10 cellular contexts compared by ENCODE assay signal in the genomic region with DNA sequence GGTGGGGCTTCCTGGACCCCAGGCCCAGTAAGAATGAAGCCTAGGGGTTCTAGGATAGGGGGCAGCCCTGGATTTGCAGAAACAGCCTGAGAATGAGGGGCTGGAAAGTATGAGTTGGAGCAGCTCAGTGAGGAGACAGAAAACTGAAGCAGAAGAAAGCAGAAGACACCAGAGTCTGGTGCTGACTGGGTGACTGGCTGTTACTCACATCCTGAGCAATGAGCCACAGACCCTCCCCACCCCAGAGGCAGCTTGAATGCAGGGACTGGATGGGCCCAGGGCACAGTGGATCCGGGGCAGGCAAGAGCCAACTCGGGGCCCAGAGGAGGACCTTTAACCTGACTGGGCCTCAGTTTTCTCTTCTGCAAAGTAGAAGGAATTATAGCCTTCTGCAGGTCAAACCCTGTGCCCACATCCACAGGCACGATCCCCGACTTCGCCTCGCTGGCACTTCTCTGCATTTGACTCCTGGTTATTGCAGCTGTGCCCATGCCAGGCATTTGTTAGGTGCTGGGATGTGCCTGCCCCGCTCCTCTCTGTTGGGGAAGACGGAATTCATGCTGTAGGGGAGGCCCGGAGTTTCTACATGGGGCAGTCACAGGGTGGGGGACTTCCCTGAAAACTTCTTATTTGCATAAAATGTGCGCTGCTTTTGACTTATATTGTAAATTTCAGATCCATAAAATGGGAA. TPM values are rescaled to one million over a fixed set of nuclear protein-coding genes. Genes with fewer than 3 reads are reported as not detected.
A peak's percentile ranks its signal among the peaks of the same experiment; 100 is the strongest.
DNase-seq lines count a peak whose midpoint lies in the region; ATAC-seq and TF ChIP-seq lines count a peak whose summit lies in the region.
"Had no signal": no experiment of that assay in that cellular context is flagged by ENCODE, and none has a peak within 500 bp of the region (broad histone marks: within the 10 kb centered on the region; RNA-seq: fewer than 3 reads in every experiment).

No MANE protein-coding gene starts in this region.

- H3K4me3 ChIP-seq in smooth muscle cell = no peak overlapping the region
- H3K4me3 ChIP-seq: A549, esophagus squamous epithelium had no signal

- no peaks in the 10 kb centered on the region for H3K36me3 ChIP-seq in smooth muscle cell (ENCODE audit: low read depth)

- H3K27me3 Mint-ChIP-seq in activated CD4-positive, alpha-beta T cell treated with anti-CD3 and anti-CD28 coated beads for 36 hours = no peaks in the 10 kb centered on the region
- no peaks in the 10 kb centered on the region for H3K27me3 Mint-ChIP-seq in activated CD4-positive, alpha-beta T cell treated with anti-CD3 and anti-CD28 coated beads, Interleukin-2, amount 10 ng/mL, durations not matched to agents 24 days and 14 days
- no peaks in the 10 kb centered on the region for H3K27me3 Mint-ChIP-seq in activated B cell treated with CpG ODN at 0.5 μM for 24 hours

- in situ Hi-C loops in KBM-7 (cut with MboI; ENCODE audit: low pct_unique_long_range_greater_than_20kb, low sequenced_read_pairs) = no loop called here

- DNase-seq in activated CD4-positive, alpha-beta T cell treated with anti-CD3 and anti-CD28 coated beads for 36 hours = peak; percentile 57
- no peak for DNase-seq in activated CD4-positive, alpha-beta T cell treated with anti-CD3 and anti-CD28 coated beads, Interleukin-2, amount 10 ng/mL, durations not matched to agents 24 days and 14 days
- DNase-seq in activated B cell treated with CpG ODN at 0.5 μM for 24 hours (no peak), smooth muscle cell (lab: John Stamatoyannopoulos, UW; ENCODE audit: unreplicated experiment) (no peak), KBM-7 (no peak), HEK293T (ENCODE audit: extremely low spot score) (no peak), retina (no peak)
- DNase-seq: esophagus squamous epithelium had no signal

- H3K9me3 Mint-ChIP-seq in activated CD4-positive, alpha-beta T cell treated with anti-CD3 and anti-CD28 coated beads for 36 hours (ENCODE audit: low read depth) = no peaks in the 10 kb centered on the region
- H3K9me3 Mint-ChIP-seq in activated CD4-positive, alpha-beta T cell treated with anti-CD3 and anti-CD28 coated beads, Interleukin-2, amount 10 ng/mL, durations not matched to agents 24 days and 14 days = no peaks in the 10 kb centered on the region
- no peaks in the 10 kb centered on the region for H3K9me3 Mint-ChIP-seq in activated B cell treated with CpG ODN at 0.5 μM for 24 hours

- no peaks in the 10 kb centered on the region for H3K36me3 Mint-ChIP-seq in activated CD4-positive, alpha-beta T cell treated with anti-CD3 and anti-CD28 coated beads for 36 hours (ENCODE audit: low read depth)
- H3K36me3 Mint-ChIP-seq in activated CD4-positive, alpha-beta T cell treated with anti-CD3 and anti-CD28 coated beads, Interleukin-2, amount 10 ng/mL, durations not matched to agents 24 days and 14 days (ENCODE audit: low read depth) = no peaks in the 10 kb centered on the region
- no peaks in the 10 kb centered on the region for H3K36me3 Mint-ChIP-seq in activated B cell treated with CpG ODN at 0.5 μM for 24 hours (ENCODE audit: low read depth)

- no peak overlapping the region for H3K9ac ChIP-seq in smooth muscle cell (ENCODE audit: low read depth)

- H3K4me1 Mint-ChIP-seq in activated CD4-positive, alpha-beta T cell treated with anti-CD3 and anti-CD28 coated beads for 36 hours = peaks cover 8% of the 10 kb centered on the region
- H3K4me1 Mint-ChIP-seq in activated CD4-positive, alpha-beta T cell treated with anti-CD3 and anti-CD28 coated beads, Interleukin-2, amount 10 ng/mL, durations not matched to agents 24 days and 14 days = no peaks in the 10 kb centered on the region
- peaks cover 16% of the 10 kb centered on the region for H3K4me1 Mint-ChIP-seq in activated B cell treated with CpG ODN at 0.5 μM for 24 hours

- POLR2A ChIA-PET in activated CD4-positive, alpha-beta T cell treated with anti-CD3 and anti-CD28 coated beads for 36 hours (lab: Charles Lee) = no interaction called here
- POLR2A ChIA-PET in activated B cell treated with CpG ODN at 0.5 μM for 24 hours (lab: Charles Lee) (no interaction called here), HEK293T (lab: Yijun Ruan, JAX) (no interaction called here)

- peak overlapping the region; percentile 19 for H3K27ac ChIP-seq in smooth muscle cell (ENCODE audit: low read depth)
- H3K27ac ChIP-seq: esophagus squamous epithelium had no signal

- H2AFZ ChIP-seq in smooth muscle cell (ENCODE audit: low read depth) = no peak overlapping the region

- no peaks in the 10 kb centered on the region for H3K27me3 ChIP-seq in smooth muscle cell (ENCODE audit: low read depth)
- H3K27me3 ChIP-seq: esophagus squamous epithelium had no signal

- peak overlapping the region; percentile 48 for H3K4me2 ChIP-seq in smooth muscle cell
- H3K4me2 ChIP-seq: A549 had no signal

- no peaks in the 10 kb centered on the region for H3K9me3 ChIP-seq in smooth muscle cell (replicated peaks; ENCODE audit: low read depth)
- H3K9me3 ChIP-seq: A549, esophagus squamous epithelium had no signal

- no peak overlapping the region for H3K27ac Mint-ChIP-seq in activated CD4-positive, alpha-beta T cell treated with anti-CD3 and anti-CD28 coated beads for 36 hours
- H3K27ac Mint-ChIP-seq in activated CD4-positive, alpha-beta T cell treated with anti-CD3 and anti-CD28 coated beads, Interleukin-2, amount 10 ng/mL, durations not matched to agents 24 days and 14 days = no peak overlapping the region
- H3K27ac Mint-ChIP-seq in activated B cell treated with CpG ODN at 0.5 μM for 24 hours = peak overlapping the region; percentile 15

- no peaks in the 10 kb centered on the region for H4K20me1 ChIP-seq in smooth muscle cell (ENCODE audit: low read depth)

- TF ChIP-seq CTCF in activated B cell treated with CpG ODN at 0.5 μM for 24 hours (IDR thresholded peaks at IDR 0.05) (no peak), smooth muscle cell (IDR thresholded peaks at IDR 0.05; ENCODE audit: borderline replicate concordance, insufficient read depth, poor library complexity, severe bottlenecking) (no peak)

- intact Hi-C loops in activated CD4-positive, alpha-beta T cell treated with anti-CD3 and anti-CD28 coated beads for 36 hours (cut with DNase I, micrococcal nuclease) = loop anchor here in 1 of 2 experiments (10.0 kb wide), 1 partner anchor 243 kb away; no protein-coding TSS in a partner anchor
- intact Hi-C loops in activated CD4-positive, alpha-beta T cell treated with anti-CD3 and anti-CD28 coated beads, Interleukin-2, amount 10 ng/mL, durations not matched to agents 24 days and 14 days (cut with micrococcal nuclease) = no loop called here
- intact Hi-C loops in activated B cell treated with CpG ODN at 0.5 μM for 24 hours (cut with micrococcal nuclease) = no loop called here

- peaks cover 3% of the 10 kb centered on the region for H3K4me1 ChIP-seq in smooth muscle cell (ENCODE audit: low read depth)

- H3K79me2 ChIP-seq in smooth muscle cell (ENCODE audit: low read depth) = no peaks in the 10 kb centered on the region

- 78% methylated on average over 10 of the region's 10 CpGs for WGBS in smooth muscle cell (ENCODE audit: low lambda C conversion rate)

- CTCF ChIA-PET in activated CD4-positive, alpha-beta T cell treated with anti-CD3 and anti-CD28 coated beads for 36 hours (lab: Charles Lee) = no interaction called here
- CTCF ChIA-PET in activated B cell treated with CpG ODN at 0.5 μM for 24 hours (lab: Charles Lee) (no interaction called here), HEK293T (lab: Yijun Ruan, JAX) (no interaction called here)

- no peak overlapping the region for H3K4me3 Mint-ChIP-seq in activated CD4-positive, alpha-beta T cell treated with anti-CD3 and anti-CD28 coated beads for 36 hours
- H3K4me3 Mint-ChIP-seq in activated CD4-positive, alpha-beta T cell treated with anti-CD3 and anti-CD28 coated beads, Interleukin-2, amount 10 ng/mL, durations not matched to agents 24 days and 14 days = no peak overlapping the region
- peak overlapping the region; percentile 44 for H3K4me3 Mint-ChIP-seq in activated B cell treated with CpG ODN at 0.5 μM for 24 hours

- H3F3A ChIP-seq in smooth muscle cell (ENCODE audit: low read depth) = no peaks in the 10 kb centered on the region

- ATAC-seq in activated CD4-positive, alpha-beta T cell treated with anti-CD3 and anti-CD28 coated beads for 36 hours = peak; percentile 93
- ATAC-seq in HG02759 (IDR thresholded peaks at IDR 0.05; ENCODE audit: unreplicated experiment) (peak; percentile 46), activated B cell treated with CpG ODN at 0.5 μM for 24 hours (ENCODE audit: low read depth) (peak; percentile 72)
- ATAC-seq: A549 had no signal

TF ChIP-seq in HEK293T, 16 proteins besides CTCF, POLR2A, EP300 and RAD21:
- no peak for TF ChIP-seq HDGF (IDR thresholded peaks at IDR 0.05; ENCODE audit: borderline replicate concordance)
- no peak for TF ChIP-seq TARDBP (IDR thresholded peaks at IDR 0.05)
- TF ChIP-seq ARNT (IDR thresholded peaks at IDR 0.05) = no peak
- TF ChIP-seq CTBP1 (IDR thresholded peaks at IDR 0.05; ENCODE audit: borderline replicate concordance) = no peak
TF ChIP-seq in HEK293T: peak in this region for 0.

RNA-seq across cellular contexts. Expression of gene STEAP3, which starts 8.5 kb away (rescaled TPM):
- total RNA-seq in activated CD4-positive, alpha-beta T cell treated with anti-CD3 and anti-CD28 coated beads for 36 hours = under 1 TPM; 0.14 to 0.16 TPM
- 0.16 and 0.19 TPM in 2 replicates for total RNA-seq in activated CD4-positive, alpha-beta T cell treated with anti-CD3 and anti-CD28 coated beads, Interleukin-2, amount 10 ng/mL, durations not matched to agents 24 days and 14 days
- total RNA-seq in activated B cell treated with CpG ODN at 0.5 μM for 24 hours (1.1 and 1.2 TPM in 2 replicates), smooth muscle cell (1.2 and 2.9 TPM in 2 replicates)
- polyA plus RNA-seq in smooth muscle cell = 0.87 and 3.4 TPM in 2 replicates
